ENCODE assay signal across 8 cellular contexts in the genomic region with DNA sequence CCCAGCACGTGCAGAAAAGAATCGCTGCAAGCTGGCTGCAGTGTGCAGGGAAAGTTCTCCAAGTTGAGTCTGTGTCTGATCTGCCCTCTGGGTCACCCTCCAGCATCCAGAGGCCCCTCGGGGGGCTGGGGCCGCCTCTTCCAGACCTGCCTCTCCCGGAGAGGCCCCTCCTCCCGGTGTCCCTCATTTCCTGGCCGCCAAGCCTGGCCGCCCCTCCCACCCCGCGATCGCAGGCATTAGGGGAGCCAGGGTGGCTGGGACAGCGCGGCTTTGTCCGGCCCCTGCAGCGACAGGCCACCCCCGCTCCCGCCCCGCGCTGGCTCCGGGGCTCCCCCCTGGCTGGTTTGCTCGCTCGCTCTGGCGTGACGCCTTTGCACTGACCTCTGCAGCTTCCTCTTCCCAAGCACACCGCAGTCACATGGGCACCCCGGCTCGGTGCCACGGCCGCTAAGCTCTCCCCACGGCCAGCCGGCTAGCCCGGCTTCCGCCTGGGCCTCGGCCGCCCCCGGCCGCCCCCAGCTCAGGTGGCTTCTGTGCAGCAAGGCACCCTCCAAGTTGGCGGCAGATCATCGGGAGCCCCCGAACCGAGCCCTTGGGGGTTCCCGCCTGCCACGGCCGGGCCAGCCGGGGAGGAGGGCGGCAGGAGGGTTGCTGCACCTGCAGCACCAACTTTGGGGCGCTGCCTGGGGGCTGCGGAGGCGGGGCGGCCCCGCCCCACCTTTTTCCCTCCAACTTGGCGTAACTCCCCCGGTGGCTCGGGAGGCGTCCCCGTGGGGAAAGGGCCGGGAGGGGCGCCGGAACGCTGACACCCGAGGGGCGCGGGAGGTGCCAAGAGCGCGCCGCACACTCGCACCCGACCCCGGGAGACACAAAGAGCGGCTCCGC. TPM values are rescaled to one million over a fixed set of nuclear protein-coding genes. Genes with fewer than 3 reads are reported as not detected.
DNase-seq lines count a peak whose midpoint lies in the region; ATAC-seq and TF ChIP-seq lines count a peak whose summit lies in the region.

No MANE protein-coding gene starts in this region.

- intact Hi-C loops in activated CD4-positive, alpha-beta T cell treated with anti-CD3 and anti-CD28 coated beads for 36 hours (cut with DNase I, micrococcal nuclease), result loop anchor here (1.0 to 5.0 kb wide), 8 partner anchors 36 to 241 kb away; a partner anchor contains a TSS

- H3K36me3 Mint-ChIP-seq in activated CD4-positive, alpha-beta T cell treated with anti-CD3 and anti-CD28 coated beads for 36 hours (ENCODE audit: low read depth), result peaks cover 16% of the 10 kb centered on the region

- H3K27me3 ChIP-seq in lung (ENCODE audit: control insufficient read depth, insufficient read depth), result no peaks in the 10 kb centered on the region

- peak overlapping the region; percentile 67 for H3K4me3 Mint-ChIP-seq in activated CD4-positive, alpha-beta T cell treated with anti-CD3 and anti-CD28 coated beads for 36 hours

- H3K4me3 ChIP-seq in lung, result peak overlapping the region; percentile 70

- peak overlapping the region; percentile 62 for H3K27ac Mint-ChIP-seq in activated CD4-positive, alpha-beta T cell treated with anti-CD3 and anti-CD28 coated beads for 36 hours

- WGBS in lung, 2 donors, result 1% methylated on average over 59 to 71 of the region's 71 CpGs

- H3K9me3 Mint-ChIP-seq in activated CD4-positive, alpha-beta T cell treated with anti-CD3 and anti-CD28 coated beads for 36 hours (ENCODE audit: low read depth), result no peaks in the 10 kb centered on the region

- peaks cover 48% of the 10 kb centered on the region for H3K4me1 Mint-ChIP-seq in activated CD4-positive, alpha-beta T cell treated with anti-CD3 and anti-CD28 coated beads for 36 hours

- H3K4me1 ChIP-seq in lung (ENCODE audit: control insufficient read depth in 2 of 2, insufficient read depth in 2 of 2, low read length in 2 of 2), result peaks cover 3 to 22% of the 10 kb centered on the region in 2 donors

- H3K27ac ChIP-seq in lung (ENCODE audit: low read depth in 1 of 2, low read length in 1 of 2), result peak overlapping the region; percentile 96

- no peaks in the 10 kb centered on the region for H3K9me3 ChIP-seq in lung (ENCODE audit: control insufficient read depth in 2 of 2, insufficient read depth in 1 of 2, low read length in 1 of 2)

- ATAC-seq in GM18858 (IDR thresholded peaks at IDR 0.05; ENCODE audit: unreplicated experiment), result peak; percentile 42
- peak; percentile 42 for ATAC-seq in HG03025 (IDR thresholded peaks at IDR 0.05; ENCODE audit: low FRiP score, unreplicated experiment)
- peak; percentile 40 for ATAC-seq in activated CD4-positive, alpha-beta T cell treated with anti-CD3 and anti-CD28 coated beads for 36 hours
- ATAC-seq in lung (ENCODE audit: insufficient read depth, low FRiP score), result peak; percentile 73

- no peak for TF ChIP-seq CTCF in AG09319 (IDR thresholded peaks at IDR 0.05; ENCODE audit: low read depth, low read length)
- TF ChIP-seq CTCF in lung (IDR thresholded peaks at IDR 0.05; ENCODE audit: control extremely low read depth, extremely low read depth), result no peak

- H3K27me3 Mint-ChIP-seq in activated CD4-positive, alpha-beta T cell treated with anti-CD3 and anti-CD28 coated beads for 36 hours, result no peaks in the 10 kb centered on the region

- H3K36me3 ChIP-seq in lung (ENCODE audit: control insufficient read depth in 2 of 2, insufficient read depth in 2 of 2, low read length in 2 of 2), result peaks cover 0 to 3% of the 10 kb centered on the region in 2 donors

- DNase-seq in AG09319 (ENCODE audit: extremely low read depth, low read depth), result peak; percentile 12
- peak; percentile 63 for DNase-seq in NCI-H2196 (lab: John Stamatoyannopoulos, UW; ENCODE audit: unreplicated experiment)
- peak; percentile 76 for DNase-seq in activated CD4-positive, alpha-beta T cell treated with anti-CD3 and anti-CD28 coated beads for 36 hours
- DNase-seq in effector CD4-positive, alpha-beta T cell, result peak; percentile 40
- peak; percentile 87 for DNase-seq in lung (ENCODE audit: low spot score)
- peak; percentile 46 to 59 for DNase-seq in stimulated activated CD8-positive, alpha-beta memory T cell treated with anti-CD3 and anti-CD28 coated beads, Interleukin-15, amount 100 ng/mL, for 48 hours (ENCODE audit: low read depth in 2 of 2)

- POLR2A ChIA-PET in activated CD4-positive, alpha-beta T cell treated with anti-CD3 and anti-CD28 coated beads for 36 hours (lab: Charles Lee), result interaction anchor here (0.5 to 1.2 kb wide), 6 partner anchors 9 to 141 kb away, joined by 3 to 7 read pairs (median 4); a partner anchor contains a TSS

- CTCF ChIA-PET in activated CD4-positive, alpha-beta T cell treated with anti-CD3 and anti-CD28 coated beads for 36 hours (lab: Charles Lee), result interaction anchor here (0.6 to 1.2 kb wide), 6 partner anchors 11 to 258 kb away, joined by 3 to 7 read pairs (median 4); no protein-coding TSS in a partner anchor

RNA-seq across cellular contexts. Expression of a gene that starts 43.7 kb away (rescaled TPM):
- total RNA-seq in activated CD4-positive, alpha-beta T cell treated with anti-CD3 and anti-CD28 coated beads for 36 hours, result 10 to 100 TPM; 39.2 to 48.7 TPM
- total RNA-seq in lung, result 10 to 100 TPM; 30.6 to 44.5 TPM
- polyA plus RNA-seq in lung, result 10 to 100 TPM; 13.8 to 18.6 TPM

Comparison
In these comparisons a context has a peak if more than half of its experiments do, and no peak if none do; other contexts are left out.
1. Peak in every context shown above with its lines: DNase-seq, ATAC-seq, H3K4me3 ChIP-seq and H3K27ac ChIP-seq.
2. DNase-seq: peak in every context shown above with its lines; median percentile 87 in lung; 76 in activated CD4-positive, alpha-beta T cell treated with anti-CD3 and anti-CD28 coated beads for 36 hours; 63 in NCI-H2196; 52 in stimulated activated CD8-positive, alpha-beta memory T cell treated with anti-CD3 and anti-CD28 coated beads, Interleukin-15, amount 100 ng/mL, for 48 hours; 40 in effector CD4-positive, alpha-beta T cell; 12 in AG09319.